In the genomic region with DNA sequence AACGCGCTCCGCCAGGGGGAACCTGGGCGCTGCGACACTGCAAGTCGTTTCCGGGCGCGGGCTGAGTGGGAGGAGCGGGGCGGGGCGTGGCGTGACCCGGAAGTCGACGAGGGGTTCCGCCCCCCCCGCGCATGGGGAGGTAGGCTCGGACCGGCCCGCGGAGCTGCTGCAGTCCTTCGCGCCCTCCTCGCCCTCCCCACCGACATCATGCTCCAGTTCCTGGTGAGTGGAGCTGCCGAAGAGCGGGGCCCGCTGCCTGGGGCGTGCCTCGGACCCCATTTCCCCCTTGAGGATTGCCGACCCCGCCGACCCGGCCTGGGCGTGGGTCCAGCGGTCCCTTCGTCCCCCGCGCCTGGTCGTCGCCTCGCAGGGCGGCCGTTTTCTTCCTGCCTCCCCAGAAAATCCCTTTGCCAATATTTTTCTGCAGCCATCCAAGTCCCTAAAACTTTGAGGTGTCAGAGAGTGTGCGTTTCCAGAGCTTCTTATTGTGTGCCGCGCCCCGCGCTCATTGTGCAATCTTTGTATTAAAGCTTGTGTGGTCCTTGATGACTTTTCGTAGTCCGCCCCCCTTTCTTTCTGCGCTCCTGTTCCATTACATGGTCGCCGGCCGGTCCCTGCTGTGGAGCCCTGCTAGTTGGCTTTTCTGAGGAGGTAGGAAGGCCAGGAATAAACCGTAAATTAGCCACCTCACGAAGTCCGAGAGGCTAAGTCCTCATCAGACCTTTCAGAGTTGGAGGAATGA, we compare ENCODE assay signal across 8 cellular contexts. TPM values are rescaled to one million over a fixed set of nuclear protein-coding genes. Genes with fewer than 3 reads are reported as not detected.
DNase-seq lines count a peak whose midpoint lies in the region; ATAC-seq and TF ChIP-seq lines count a peak whose summit lies in the region.

A gene (plus strand): TSS at position 142 of the 742 bp plus-strand sequence.

- peak; percentile 51 for TF ChIP-seq RAD21 in Ishikawa (IDR thresholded peaks at IDR 0.05; ENCODE audit: low read depth)

- DNase-seq in DMS53 (lab: John Stamatoyannopoulos, UW): peak; percentile 99
- DNase-seq in OCI-M1 (lab: John Stamatoyannopoulos, UW): peak; percentile 93
- peak; percentile 95 for DNase-seq in activated T-cell treated with anti-CD3 and anti-CD28 coated beads for 48 hours (ENCODE audit: low read depth)
- peak; percentile 69 for DNase-seq in epithelial cell of prostate (ENCODE audit: low read depth, low spot score)
- peak; percentile 96 for DNase-seq in mucosa of gallbladder (ENCODE audit: low spot score)
- DNase-seq in stimulated activated CD8-positive, alpha-beta memory T cell treated with anti-CD3 and anti-CD28 coated beads, Interleukin-4, amount 100 ng/mL, for 24 hours (ENCODE audit: low read depth): peak; percentile 93

- TF ChIP-seq EP300 in Ishikawa (IDR thresholded peaks at IDR 0.05; ENCODE audit: borderline replicate concordance): 0 out of 2 replicates have a peak, but pooled peaks have one; percentile 28

- H3K27ac ChIP-seq in epithelial cell of prostate: peak within 1 kb of the TSS; percentile 97

- peak; percentile 95 for ATAC-seq in GM21576 (IDR thresholded peaks at IDR 0.05; ENCODE audit: unreplicated experiment)

TF ChIP-seq in Ishikawa, 13 proteins besides CTCF, POLR2A, EP300 and RAD21:
- TF ChIP-seq ZBTB7A (IDR thresholded peaks at IDR 0.05; ENCODE audit: low read depth) (peak; percentile 65; the same call in 1 of the 2 replicates), TAF1 (IDR thresholded peaks at IDR 0.05; ENCODE audit: low read depth) (peak; percentile 92), EGR1 (IDR thresholded peaks at IDR 0.05) (peak; percentile 81), TEAD4 (IDR thresholded peaks at IDR 0.05) (no peak), YY1 (IDR thresholded peaks at IDR 0.05; ENCODE audit: low read depth) (peak; percentile 33; the same call in 1 of the 2 replicates), CEBPB (IDR thresholded peaks at IDR 0.05) (peak; percentile 91), TCF12 (IDR thresholded peaks at IDR 0.05; ENCODE audit: low read depth) (peak; percentile 67; the same call in 1 of the 2 replicates), NFIC (IDR thresholded peaks at IDR 0.05) (no peak; the same call in 1 of the 2 replicates), CREB1 (IDR thresholded peaks at IDR 0.05; ENCODE audit: low read depth) (no peak), FOXM1 (IDR thresholded peaks at IDR 0.05; ENCODE audit: borderline replicate concordance, low read depth) (no peak)
- TF ChIP-seq, protein P1, sequence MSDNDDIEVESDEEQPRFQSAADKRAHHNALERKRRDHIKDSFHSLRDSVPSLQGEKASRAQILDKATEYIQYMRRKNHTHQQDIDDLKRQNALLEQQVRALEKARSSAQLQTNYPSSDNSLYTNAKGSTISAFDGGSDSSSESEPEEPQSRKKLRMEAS (IDR thresholded peaks at IDR 0.05): peak; percentile 95
- TF ChIP-seq, protein P2, sequence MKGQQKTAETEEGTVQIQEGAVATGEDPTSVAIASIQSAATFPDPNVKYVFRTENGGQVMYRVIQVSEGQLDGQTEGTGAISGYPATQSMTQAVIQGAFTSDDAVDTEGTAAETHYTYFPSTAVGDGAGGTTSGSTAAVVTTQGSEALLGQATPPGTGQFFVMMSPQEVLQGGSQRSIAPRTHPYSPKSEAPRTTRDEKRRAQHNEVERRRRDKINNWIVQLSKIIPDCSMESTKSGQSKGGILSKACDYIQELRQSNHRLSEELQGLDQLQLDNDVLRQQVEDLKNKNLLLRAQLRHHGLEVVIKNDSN (IDR thresholded peaks at IDR 0.05): peak; percentile 45; the same call in 1 of the 2 replicates
- TF ChIP-seq, protein P3, sequence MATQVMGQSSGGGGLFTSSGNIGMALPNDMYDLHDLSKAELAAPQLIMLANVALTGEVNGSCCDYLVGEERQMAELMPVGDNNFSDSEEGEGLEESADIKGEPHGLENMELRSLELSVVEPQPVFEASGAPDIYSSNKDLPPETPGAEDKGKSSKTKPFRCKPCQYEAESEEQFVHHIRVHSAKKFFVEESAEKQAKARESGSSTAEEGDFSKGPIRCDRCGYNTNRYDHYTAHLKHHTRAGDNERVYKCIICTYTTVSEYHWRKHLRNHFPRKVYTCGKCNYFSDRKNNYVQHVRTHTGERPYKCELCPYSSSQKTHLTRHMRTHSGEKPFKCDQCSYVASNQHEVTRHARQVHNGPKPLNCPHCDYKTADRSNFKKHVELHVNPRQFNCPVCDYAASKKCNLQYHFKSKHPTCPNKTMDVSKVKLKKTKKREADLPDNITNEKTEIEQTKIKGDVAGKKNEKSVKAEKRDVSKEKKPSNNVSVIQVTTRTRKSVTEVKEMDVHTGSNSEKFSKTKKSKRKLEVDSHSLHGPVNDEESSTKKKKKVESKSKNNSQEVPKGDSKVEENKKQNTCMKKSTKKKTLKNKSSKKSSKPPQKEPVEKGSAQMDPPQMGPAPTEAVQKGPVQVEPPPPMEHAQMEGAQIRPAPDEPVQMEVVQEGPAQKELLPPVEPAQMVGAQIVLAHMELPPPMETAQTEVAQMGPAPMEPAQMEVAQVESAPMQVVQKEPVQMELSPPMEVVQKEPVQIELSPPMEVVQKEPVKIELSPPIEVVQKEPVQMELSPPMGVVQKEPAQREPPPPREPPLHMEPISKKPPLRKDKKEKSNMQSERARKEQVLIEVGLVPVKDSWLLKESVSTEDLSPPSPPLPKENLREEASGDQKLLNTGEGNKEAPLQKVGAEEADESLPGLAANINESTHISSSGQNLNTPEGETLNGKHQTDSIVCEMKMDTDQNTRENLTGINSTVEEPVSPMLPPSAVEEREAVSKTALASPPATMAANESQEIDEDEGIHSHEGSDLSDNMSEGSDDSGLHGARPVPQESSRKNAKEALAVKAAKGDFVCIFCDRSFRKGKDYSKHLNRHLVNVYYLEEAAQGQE (IDR thresholded peaks at IDR 0.05; ENCODE audit: low read depth): no peak

RNA-seq across cellular contexts. Expression of the gene that starts here (rescaled TPM):
- total RNA-seq in mucosa of gallbladder: 35.2 TPM

Comparison
In these comparisons a context has a peak if more than half of its experiments do, and no peak if none do; other contexts are left out.
1. Peak in every context shown above with its lines: DNase-seq, ATAC-seq and H3K27ac ChIP-seq.